8 cellular contexts compared by ENCODE assay signal in genomic region chr2:49973917-49974368, GRCh38.
DNase-seq lines count a peak whose midpoint lies in the region; ATAC-seq lines count a peak whose summit lies in the region.

No MANE protein-coding gene starts in this region.

- no peaks in the 10 kb centered on the region for H3K27me3 ChIP-seq in CD4-positive, CD25-positive, alpha-beta regulatory T cell (ENCODE audit: control insufficient read depth, insufficient read depth, low read length)
- H3K27me3 ChIP-seq in iPS-15b (ENCODE audit: control insufficient read depth, insufficient read depth, low read length) = no peaks in the 10 kb centered on the region
- no peaks in the 10 kb centered on the region for H3K27me3 ChIP-seq in skeletal muscle tissue (ENCODE audit: control insufficient read depth in 3 of 3, insufficient read depth in 3 of 3, low read length in 3 of 3)

- H3K9ac ChIP-seq in iPS-15b (ENCODE audit: low read depth, low read length) = no peak overlapping the region
- H3K9ac ChIP-seq in skeletal muscle tissue (ENCODE audit: low read depth in 1 of 3, low read length in 3 of 3) = no peak overlapping the region

- no peaks in the 10 kb centered on the region for H3K36me3 ChIP-seq in CD4-positive, CD25-positive, alpha-beta regulatory T cell (ENCODE audit: control insufficient read depth, insufficient read depth, low read length)
- H3K36me3 ChIP-seq in iPS-15b (ENCODE audit: control insufficient read depth, insufficient read depth, low read length) (no peaks in the 10 kb centered on the region), skeletal muscle tissue (ENCODE audit: control insufficient read depth in 3 of 3, insufficient read depth in 3 of 3, low read length in 3 of 3) (no peaks in the 10 kb centered on the region)

- CTCF ChIA-PET in T-cell (lab: Charles Lee) = no interaction called here

- POLR2A ChIA-PET in T-cell (lab: Charles Lee) = no interaction called here

- peak overlapping the region in 3 of 4 donors; percentile 71 to 82 (median 78) for H3K4me3 Mint-ChIP-seq in CD4-positive, CD25-positive, alpha-beta regulatory T cell
- peak overlapping the region; percentile 70 to 75 (median 73) for H3K4me3 Mint-ChIP-seq in T-cell

- peak overlapping the region in 1 of 3 donors; percentile 52 for H3K27ac Mint-ChIP-seq in CD4-positive, CD25-positive, alpha-beta regulatory T cell
- H3K27ac Mint-ChIP-seq in T-cell = peak overlapping the region in 1 of 2 donors; percentile 71

- ATAC-seq in CD4-positive, CD25-positive, alpha-beta regulatory T cell (ENCODE audit: low read depth in 2 of 2) = peak; percentile 62 to 69
- ATAC-seq in GM21528 (IDR thresholded peaks at IDR 0.05; ENCODE audit: low FRiP score, unreplicated experiment) (peak; percentile 95), T-cell (replicated peaks in 1 of 4) (peak; percentile 79 to 100 (median 96))

- no peaks in the 10 kb centered on the region for H3K4me1 ChIP-seq in CD4-positive, CD25-positive, alpha-beta regulatory T cell (ENCODE audit: control insufficient read depth, insufficient read depth, low read length, poor library complexity, severe bottlenecking)
- H3K4me1 ChIP-seq in iPS-15b (ENCODE audit: control insufficient read depth, insufficient read depth, low read length) (peaks cover 16% of the 10 kb centered on the region), skeletal muscle tissue (ENCODE audit: control insufficient read depth in 3 of 3, insufficient read depth in 3 of 3, low read length in 3 of 3) (no peaks in the 10 kb centered on the region)

- no peak overlapping the region for H3K27ac ChIP-seq in CD4-positive, CD25-positive, alpha-beta regulatory T cell (ENCODE audit: insufficient read depth, low read length, poor library complexity, severe bottlenecking)
- H3K27ac ChIP-seq in skeletal muscle tissue (ENCODE audit: low read depth, low read length) = no peak overlapping the region

- peaks cover 0 to 2% of the 10 kb centered on the region in 2 experiments for H3K9me3 ChIP-seq in CD4-positive, CD25-positive, alpha-beta regulatory T cell (ENCODE audit: control insufficient read depth in 2 of 2, low read length in 2 of 2)
- no peaks in the 10 kb centered on the region for H3K9me3 ChIP-seq in iPS-15b (ENCODE audit: control insufficient read depth, insufficient read depth, low read length)
- no peaks in the 10 kb centered on the region for H3K9me3 ChIP-seq in skeletal muscle tissue (ENCODE audit: control insufficient read depth in 3 of 3, low read length in 3 of 3)

- H3K4me3 ChIP-seq in CD4-positive, CD25-positive, alpha-beta regulatory T cell (ENCODE audit: low read depth, low read length) = peak overlapping the region; percentile 21
- no peak overlapping the region for H3K4me3 ChIP-seq in Jurkat, Clone E6-1 (ENCODE audit: low read length)
- H3K4me3 ChIP-seq in iPS-15b (ENCODE audit: low read depth, low read length) (peak overlapping the region; percentile 48), skeletal muscle tissue (ENCODE audit: low read length in 3 of 3) (peak overlapping the region; percentile 8 to 54 (median 54))

- H3K36me3 Mint-ChIP-seq in CD4-positive, CD25-positive, alpha-beta regulatory T cell = no peaks in the 10 kb centered on the region
- no peaks in the 10 kb centered on the region for H3K36me3 Mint-ChIP-seq in T-cell

- H3K4me1 Mint-ChIP-seq in CD4-positive, CD25-positive, alpha-beta regulatory T cell = peaks cover 0 to 2% (median 0%) of the 10 kb centered on the region in 4 donors
- peaks cover 0 to 4% (median 4%) of the 10 kb centered on the region in 3 donors for H3K4me1 Mint-ChIP-seq in T-cell

- peaks cover 0 to 4% (median 0%) of the 10 kb centered on the region in 7 donors for H3K9me3 Mint-ChIP-seq in CD4-positive, CD25-positive, alpha-beta regulatory T cell
- no peaks in the 10 kb centered on the region for H3K9me3 Mint-ChIP-seq in T-cell

- H3K27me3 Mint-ChIP-seq in CD4-positive, CD25-positive, alpha-beta regulatory T cell = no peaks in the 10 kb centered on the region
- peaks cover 0 to 3% of the 10 kb centered on the region in 2 donors for H3K27me3 Mint-ChIP-seq in T-cell

- peak; percentile 5 to 70 (median 53) for DNase-seq in CD4-positive, CD25-positive, alpha-beta regulatory T cell
- DNase-seq in Jurkat, Clone E6-1 (ENCODE audit: low read depth, low spot score) = peak; percentile 0
- DNase-seq in T-cell = peak; percentile 2 to 76 (median 42)
- DNase-seq in anterior cingulate cortex (lab: John Stamatoyannopoulos, UW) = peak; percentile 50 to 96 (median 88)
- DNase-seq in COLO829 (ENCODE audit: low spot score) = no peak
